ENCODE assay signal across 25 cellular contexts in the genomic region with DNA sequence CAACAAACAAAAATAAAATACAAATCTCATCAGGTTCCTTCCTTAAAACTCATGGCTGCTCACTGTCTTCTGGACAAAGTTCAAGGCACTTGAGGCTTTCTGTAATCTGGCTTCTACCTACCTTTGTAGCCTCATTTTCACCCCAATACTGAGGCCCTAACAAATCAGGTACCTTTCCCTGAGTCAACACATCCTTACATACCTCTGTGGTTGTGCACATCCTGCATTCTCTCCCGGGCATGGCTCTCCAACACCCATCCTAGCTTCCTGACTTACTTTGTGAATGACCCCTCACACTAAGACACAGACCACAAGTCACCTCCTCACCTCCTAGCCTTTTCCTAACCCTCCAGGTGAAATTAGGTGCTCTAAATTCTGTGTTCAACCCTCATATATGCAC.
DNase-seq lines count a peak whose midpoint lies in the region; FAIRE-seq and TF ChIP-seq lines count a peak whose summit lies in the region.
"Had no signal": no experiment of that assay in that cellular context is flagged by ENCODE, and none has a peak within 500 bp of the region (broad histone marks: within the 10 kb centered on the region; RNA-seq: fewer than 3 reads in every experiment).

No MANE protein-coding gene starts in this region.

- CTCF ChIA-PET in PC-9 (lab: Charles Lee) = no interaction called here

- H3K9me3 ChIP-seq in Loucy (ENCODE audit: insufficient read depth, low read depth, low read length) (peaks cover 20% of the 10 kb centered on the region), PC-9 (ENCODE audit: insufficient read depth, low read depth) (no peaks in the 10 kb centered on the region; the same call in 1 of the 2 replicates), MM.1S (replicated peaks; ENCODE audit: insufficient read depth, low read length) (no peaks in the 10 kb centered on the region), colonic mucosa (no peaks in the 10 kb centered on the region)
- H3K9me3 ChIP-seq: A549, Caco-2 had no signal

- no peak overlapping the region for H3K4me3 ChIP-seq in Loucy (ENCODE audit: low read length, poor library complexity, severe bottlenecking)
- no peak overlapping the region for H3K4me3 ChIP-seq in PC-9
- H3K4me3 ChIP-seq in bronchial epithelial cell (ENCODE audit: low read depth, low read length) = no peak overlapping the region
- no peak overlapping the region for H3K4me3 ChIP-seq in MM.1S (ENCODE audit: low read length)
- no peak overlapping the region for H3K4me3 ChIP-seq in colonic mucosa
- H3K4me3 ChIP-seq: A549; BLaER1 treated with 17β-estradiol and CSF1 and Interleukin-3, amounts not matched to agents 10 nM and 100 nM had no signal

- H3K9ac ChIP-seq in Loucy (ENCODE audit: low read depth, low read length, poor library complexity, severe bottlenecking) (peak overlapping the region; percentile 1), MM.1S (ENCODE audit: low read length) (no peak overlapping the region), colonic mucosa (ENCODE audit: low read depth in 2 of 2, low read length in 2 of 2) (no peak overlapping the region)
- H3K9ac ChIP-seq: BLaER1 treated with 17β-estradiol and CSF1 and Interleukin-3, amounts not matched to agents 10 nM and 100 nM had no signal

- H3K9me2 ChIP-seq in Loucy (replicated peaks; ENCODE audit: low read depth, low read length) (no peaks in the 10 kb centered on the region), PC-9 (ENCODE audit: insufficient read depth) (no peaks in the 10 kb centered on the region; the same call in 1 of the 2 replicates), MM.1S (replicated peaks; ENCODE audit: insufficient read depth, low read length) (no peaks in the 10 kb centered on the region)

- no peak overlapping the region for H2AFZ ChIP-seq in Loucy (ENCODE audit: low read length)
- H2AFZ ChIP-seq in PC-9 = no peak overlapping the region
- no peak overlapping the region for H2AFZ ChIP-seq in MM.1S (ENCODE audit: low read length)

- H3K4me2 ChIP-seq in Loucy (ENCODE audit: low read depth, low read length, poor library complexity, severe bottlenecking) (no peak overlapping the region), PC-9 (no peak overlapping the region), MM.1S (ENCODE audit: low read depth, low read length) (no peak overlapping the region)
- H3K4me2 ChIP-seq: A549; BLaER1 treated with 17β-estradiol and CSF1 and Interleukin-3, amounts not matched to agents 10 nM and 100 nM had no signal

- no peaks in the 10 kb centered on the region for H3K79me2 ChIP-seq in Loucy (ENCODE audit: insufficient read depth, low read length)
- no peaks in the 10 kb centered on the region for H3K79me2 ChIP-seq in PC-9 (ENCODE audit: low read depth)
- H3K79me2 ChIP-seq in MM.1S (ENCODE audit: low read length) = no peaks in the 10 kb centered on the region

- DNase-seq in ELR (ENCODE audit: low read depth) (peak; percentile 39), PC-9 (no peak), bronchial epithelial cell (ENCODE audit: low read depth) (peak; percentile 17), SIG-M5 (lab: John Stamatoyannopoulos, UW) (no peak), MM.1S (no peak), colonic mucosa (no peak), NCI-H446 (lab: John Stamatoyannopoulos, UW) (no peak)
- DNase-seq: AML-193; Caco-2; Calu3; CD4-positive, alpha-beta T cell; CD8-positive, alpha-beta T cell; DMS79; DND-41; EL; GF-D8 had no signal

- H3K27ac ChIP-seq in PC-9 = 0 out of 2 replicates have a peak overlapping the region, but pooled peaks have one; percentile 23
- no peak overlapping the region for H3K27ac ChIP-seq in MM.1S (ENCODE audit: low read length)
- H3K27ac ChIP-seq in colonic mucosa = no peak overlapping the region
- H3K27ac ChIP-seq: 22Rv1; A549; BLaER1 treated with 17β-estradiol and CSF1 and Interleukin-3, amounts not matched to agents 10 nM and 100 nM; C4-2B had no signal

- intact Hi-C loops in PC-9 (cut with micrococcal nuclease; ENCODE audit: unreplicated experiment) (no loop called here), colonic mucosa (cut with DNase I) (no loop called here)

- BruUV-seq in PC-9 (replicated peaks; lab: Mats Ljungman, UMichigan) = no TSS peak

- no peak for FAIRE-seq in bronchial epithelial cell (lab: Jason Lieb, UNC)
- FAIRE-seq: A549, D721Med, G401.6, GM12891, GM19239 had no signal

- H3K4me1 ChIP-seq in Loucy (ENCODE audit: insufficient read depth, low read length, poor library complexity, severe bottlenecking) = peaks cover 62% of the 10 kb centered on the region
- H3K4me1 ChIP-seq in PC-9 (replicated peaks; ENCODE audit: insufficient read depth) = no peaks in the 10 kb centered on the region
- H3K4me1 ChIP-seq in MM.1S (ENCODE audit: low read length) = no peaks in the 10 kb centered on the region
- peaks cover 3% of the 10 kb centered on the region for H3K4me1 ChIP-seq in colonic mucosa
- H3K4me1 ChIP-seq: A549, Caco-2 had no signal

- H3K36me3 ChIP-seq in Loucy (ENCODE audit: insufficient read depth, low read length) (no peaks in the 10 kb centered on the region), PC-9 (ENCODE audit: low read depth) (no peaks in the 10 kb centered on the region), bronchial epithelial cell (ENCODE audit: control insufficient read depth, insufficient read depth, low read length) (no peaks in the 10 kb centered on the region), MM.1S (replicated peaks; ENCODE audit: insufficient read depth, low read length) (no peaks in the 10 kb centered on the region), colonic mucosa (no peaks in the 10 kb centered on the region)
- H3K36me3 ChIP-seq: BLaER1 treated with 17β-estradiol and CSF1 and Interleukin-3, amounts not matched to agents 10 nM and 100 nM had no signal

- POLR2A ChIA-PET in PC-9 (lab: Charles Lee; ENCODE audit: unreplicated experiment) = no interaction called here

- no peaks in the 10 kb centered on the region for H3F3A ChIP-seq in Loucy (ENCODE audit: low read depth)
- H3F3A ChIP-seq in PC-9 (ENCODE audit: insufficient read depth, low read depth) = no peaks in the 10 kb centered on the region
- no peaks in the 10 kb centered on the region for H3F3A ChIP-seq in MM.1S (ENCODE audit: insufficient read depth, low read length)

- TF ChIP-seq CTCF in Loucy (conservative IDR thresholded peaks at IDR 0.05; ENCODE audit: low read length) (no peak), PC-9 (conservative IDR thresholded peaks at IDR 0.05) (no peak), bronchial epithelial cell (IDR thresholded peaks at IDR 0.05; ENCODE audit: insufficient read depth, low read length, severe bottlenecking) (no peak), MM.1S (IDR thresholded peaks at IDR 0.05; ENCODE audit: low read length) (no peak), colonic mucosa (IDR thresholded peaks at IDR 0.05) (no peak)

- H4K20me1 ChIP-seq in Loucy (ENCODE audit: insufficient read depth, low read length, poor library complexity, severe bottlenecking) (no peaks in the 10 kb centered on the region), PC-9 (ENCODE audit: insufficient read depth) (no peaks in the 10 kb centered on the region), MM.1S (ENCODE audit: insufficient read depth, low read length) (no peaks in the 10 kb centered on the region)
- H4K20me1 ChIP-seq: BLaER1 treated with 17β-estradiol and CSF1 and Interleukin-3, amounts not matched to agents 10 nM and 100 nM had no signal

- H3K27me3 ChIP-seq in Loucy (ENCODE audit: insufficient read depth, low read length, poor library complexity, severe bottlenecking) (no peaks in the 10 kb centered on the region), PC-9 (ENCODE audit: insufficient read depth, low read depth) (no peaks in the 10 kb centered on the region), bronchial epithelial cell (ENCODE audit: control insufficient read depth, insufficient read depth, low read length) (no peaks in the 10 kb centered on the region), MM.1S (replicated peaks; ENCODE audit: insufficient read depth, low read length) (no peaks in the 10 kb centered on the region), colonic mucosa (no peaks in the 10 kb centered on the region)
- H3K27me3 ChIP-seq: BLaER1 treated with 17β-estradiol and CSF1 and Interleukin-3, amounts not matched to agents 10 nM and 100 nM had no signal

Comparison
In these comparisons a context has a peak if more than half of its experiments do, and no peak if none do; other contexts are left out.
1. DNase-seq: peak in ELR (single experiment) and bronchial epithelial cell (single experiment); none in PC-9 (0 of 2), SIG-M5 (single experiment), MM.1S (single experiment), colonic mucosa (single experiment) and NCI-H446 (0 of 2).